In genomic region chr9:137441289-137441934, GRCh38 we compare ENCODE assay signal across 1 cellular context.
TF ChIP-seq lines count a peak whose summit lies in the region.

ENTPD8 (minus strand) TSS chr9:137441357; CDS start chr9:137438285, 3,072 bp downstream.

TF ChIP-seq in WTC11, 78 proteins besides CTCF, POLR2A, EP300 and RAD21 (continued from another document):
- TF ChIP-seq, protein P1, sequence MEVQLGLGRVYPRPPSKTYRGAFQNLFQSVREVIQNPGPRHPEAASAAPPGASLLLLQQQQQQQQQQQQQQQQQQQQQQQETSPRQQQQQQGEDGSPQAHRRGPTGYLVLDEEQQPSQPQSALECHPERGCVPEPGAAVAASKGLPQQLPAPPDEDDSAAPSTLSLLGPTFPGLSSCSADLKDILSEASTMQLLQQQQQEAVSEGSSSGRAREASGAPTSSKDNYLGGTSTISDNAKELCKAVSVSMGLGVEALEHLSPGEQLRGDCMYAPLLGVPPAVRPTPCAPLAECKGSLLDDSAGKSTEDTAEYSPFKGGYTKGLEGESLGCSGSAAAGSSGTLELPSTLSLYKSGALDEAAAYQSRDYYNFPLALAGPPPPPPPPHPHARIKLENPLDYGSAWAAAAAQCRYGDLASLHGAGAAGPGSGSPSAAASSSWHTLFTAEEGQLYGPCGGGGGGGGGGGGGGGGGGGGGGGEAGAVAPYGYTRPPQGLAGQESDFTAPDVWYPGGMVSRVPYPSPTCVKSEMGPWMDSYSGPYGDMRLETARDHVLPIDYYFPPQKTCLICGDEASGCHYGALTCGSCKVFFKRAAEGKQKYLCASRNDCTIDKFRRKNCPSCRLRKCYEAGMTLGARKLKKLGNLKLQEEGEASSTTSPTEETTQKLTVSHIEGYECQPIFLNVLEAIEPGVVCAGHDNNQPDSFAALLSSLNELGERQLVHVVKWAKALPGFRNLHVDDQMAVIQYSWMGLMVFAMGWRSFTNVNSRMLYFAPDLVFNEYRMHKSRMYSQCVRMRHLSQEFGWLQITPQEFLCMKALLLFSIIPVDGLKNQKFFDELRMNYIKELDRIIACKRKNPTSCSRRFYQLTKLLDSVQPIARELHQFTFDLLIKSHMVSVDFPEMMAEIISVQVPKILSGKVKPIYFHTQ (CRISPR knock-in tag; IDR thresholded peaks at IDR 0.05): no peak
- TF ChIP-seq MYBL2 (CRISPR knock-in tag; IDR thresholded peaks at IDR 0.05) (no peak), ZNF423 (CRISPR knock-in tag; IDR thresholded peaks at IDR 0.05) (peak; percentile 68; the same call in 1 of the 2 replicates), CREM (CRISPR knock-in tag; IDR thresholded peaks at IDR 0.05) (no peak), EMX1 (CRISPR knock-in tag; IDR thresholded peaks at IDR 0.05) (no peak), MLX (CRISPR knock-in tag; IDR thresholded peaks at IDR 0.05) (no peak), FOXJ3 (CRISPR knock-in tag; IDR thresholded peaks at IDR 0.05; ENCODE audit: borderline replicate concordance) (no peak), MXD4 (CRISPR knock-in tag; IDR thresholded peaks at IDR 0.05; ENCODE audit: borderline replicate concordance) (no peak), SP1 (CRISPR knock-in tag; conservative IDR thresholded peaks at IDR 0.05) (peak; percentile 71), RELA (CRISPR knock-in tag; IDR thresholded peaks at IDR 0.05; ENCODE audit: borderline replicate concordance) (no peak)
- TF ChIP-seq, protein P2, sequence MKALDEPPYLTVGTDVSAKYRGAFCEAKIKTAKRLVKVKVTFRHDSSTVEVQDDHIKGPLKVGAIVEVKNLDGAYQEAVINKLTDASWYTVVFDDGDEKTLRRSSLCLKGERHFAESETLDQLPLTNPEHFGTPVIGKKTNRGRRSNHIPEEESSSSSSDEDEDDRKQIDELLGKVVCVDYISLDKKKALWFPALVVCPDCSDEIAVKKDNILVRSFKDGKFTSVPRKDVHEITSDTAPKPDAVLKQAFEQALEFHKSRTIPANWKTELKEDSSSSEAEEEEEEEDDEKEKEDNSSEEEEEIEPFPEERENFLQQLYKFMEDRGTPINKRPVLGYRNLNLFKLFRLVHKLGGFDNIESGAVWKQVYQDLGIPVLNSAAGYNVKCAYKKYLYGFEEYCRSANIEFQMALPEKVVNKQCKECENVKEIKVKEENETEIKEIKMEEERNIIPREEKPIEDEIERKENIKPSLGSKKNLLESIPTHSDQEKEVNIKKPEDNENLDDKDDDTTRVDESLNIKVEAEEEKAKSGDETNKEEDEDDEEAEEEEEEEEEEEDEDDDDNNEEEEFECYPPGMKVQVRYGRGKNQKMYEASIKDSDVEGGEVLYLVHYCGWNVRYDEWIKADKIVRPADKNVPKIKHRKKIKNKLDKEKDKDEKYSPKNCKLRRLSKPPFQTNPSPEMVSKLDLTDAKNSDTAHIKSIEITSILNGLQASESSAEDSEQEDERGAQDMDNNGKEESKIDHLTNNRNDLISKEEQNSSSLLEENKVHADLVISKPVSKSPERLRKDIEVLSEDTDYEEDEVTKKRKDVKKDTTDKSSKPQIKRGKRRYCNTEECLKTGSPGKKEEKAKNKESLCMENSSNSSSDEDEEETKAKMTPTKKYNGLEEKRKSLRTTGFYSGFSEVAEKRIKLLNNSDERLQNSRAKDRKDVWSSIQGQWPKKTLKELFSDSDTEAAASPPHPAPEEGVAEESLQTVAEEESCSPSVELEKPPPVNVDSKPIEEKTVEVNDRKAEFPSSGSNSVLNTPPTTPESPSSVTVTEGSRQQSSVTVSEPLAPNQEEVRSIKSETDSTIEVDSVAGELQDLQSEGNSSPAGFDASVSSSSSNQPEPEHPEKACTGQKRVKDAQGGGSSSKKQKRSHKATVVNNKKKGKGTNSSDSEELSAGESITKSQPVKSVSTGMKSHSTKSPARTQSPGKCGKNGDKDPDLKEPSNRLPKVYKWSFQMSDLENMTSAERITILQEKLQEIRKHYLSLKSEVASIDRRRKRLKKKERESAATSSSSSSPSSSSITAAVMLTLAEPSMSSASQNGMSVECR (CRISPR knock-in tag; IDR thresholded peaks at IDR 0.05; ENCODE audit: borderline replicate concordance): no peak
- TF ChIP-seq, protein P3, sequence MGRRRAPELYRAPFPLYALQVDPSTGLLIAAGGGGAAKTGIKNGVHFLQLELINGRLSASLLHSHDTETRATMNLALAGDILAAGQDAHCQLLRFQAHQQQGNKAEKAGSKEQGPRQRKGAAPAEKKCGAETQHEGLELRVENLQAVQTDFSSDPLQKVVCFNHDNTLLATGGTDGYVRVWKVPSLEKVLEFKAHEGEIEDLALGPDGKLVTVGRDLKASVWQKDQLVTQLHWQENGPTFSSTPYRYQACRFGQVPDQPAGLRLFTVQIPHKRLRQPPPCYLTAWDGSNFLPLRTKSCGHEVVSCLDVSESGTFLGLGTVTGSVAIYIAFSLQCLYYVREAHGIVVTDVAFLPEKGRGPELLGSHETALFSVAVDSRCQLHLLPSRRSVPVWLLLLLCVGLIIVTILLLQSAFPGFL (CRISPR knock-in tag; IDR thresholded peaks at IDR 0.05; ENCODE audit: borderline replicate concordance): no peak
- TF ChIP-seq, protein P4, sequence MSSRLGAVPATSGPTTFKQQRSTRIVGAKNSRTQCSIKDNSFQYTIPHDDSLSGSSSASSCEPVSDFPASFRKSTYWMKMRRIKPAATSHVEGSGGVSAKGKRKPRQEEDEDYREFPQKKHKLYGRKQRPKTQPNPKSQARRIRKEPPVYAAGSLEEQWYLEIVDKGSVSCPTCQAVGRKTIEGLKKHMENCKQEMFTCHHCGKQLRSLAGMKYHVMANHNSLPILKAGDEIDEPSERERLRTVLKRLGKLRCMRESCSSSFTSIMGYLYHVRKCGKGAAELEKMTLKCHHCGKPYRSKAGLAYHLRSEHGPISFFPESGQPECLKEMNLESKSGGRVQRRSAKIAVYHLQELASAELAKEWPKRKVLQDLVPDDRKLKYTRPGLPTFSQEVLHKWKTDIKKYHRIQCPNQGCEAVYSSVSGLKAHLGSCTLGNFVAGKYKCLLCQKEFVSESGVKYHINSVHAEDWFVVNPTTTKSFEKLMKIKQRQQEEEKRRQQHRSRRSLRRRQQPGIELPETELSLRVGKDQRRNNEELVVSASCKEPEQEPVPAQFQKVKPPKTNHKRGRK (CRISPR knock-in tag; IDR thresholded peaks at IDR 0.05; ENCODE audit: borderline replicate concordance): no peak
- TF ChIP-seq, protein P5, sequence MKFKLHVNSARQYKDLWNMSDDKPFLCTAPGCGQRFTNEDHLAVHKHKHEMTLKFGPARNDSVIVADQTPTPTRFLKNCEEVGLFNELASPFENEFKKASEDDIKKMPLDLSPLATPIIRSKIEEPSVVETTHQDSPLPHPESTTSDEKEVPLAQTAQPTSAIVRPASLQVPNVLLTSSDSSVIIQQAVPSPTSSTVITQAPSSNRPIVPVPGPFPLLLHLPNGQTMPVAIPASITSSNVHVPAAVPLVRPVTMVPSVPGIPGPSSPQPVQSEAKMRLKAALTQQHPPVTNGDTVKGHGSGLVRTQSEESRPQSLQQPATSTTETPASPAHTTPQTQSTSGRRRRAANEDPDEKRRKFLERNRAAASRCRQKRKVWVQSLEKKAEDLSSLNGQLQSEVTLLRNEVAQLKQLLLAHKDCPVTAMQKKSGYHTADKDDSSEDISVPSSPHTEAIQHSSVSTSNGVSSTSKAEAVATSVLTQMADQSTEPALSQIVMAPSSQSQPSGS (CRISPR knock-in tag; IDR thresholded peaks at IDR 0.05; ENCODE audit: borderline replicate concordance, low read depth): no peak
